Comparison of ENCODE assay signal across 8 cellular contexts in genomic region chr17:27354051-27354490, GRCh38.
A peak's percentile ranks its signal among the peaks of the same experiment; 100 is the strongest.
DNase-seq lines count a peak whose midpoint lies in the region; ATAC-seq and TF ChIP-seq lines count a peak whose summit lies in the region.

No MANE protein-coding gene starts in this region.

- no peaks in the 10 kb centered on the region for H3K4me1 ChIP-seq in ovary (ENCODE audit: insufficient read depth)

- WGBS in ovary, 3 donors = 7 to 9% (median 8%) methylated on average over 18 to 19 of the region's 19 CpGs

- no peaks in the 10 kb centered on the region for H3K27me3 ChIP-seq in ovary

- ATAC-seq in GM21737 (IDR thresholded peaks at IDR 0.05; ENCODE audit: unreplicated experiment) = no peak

- no peaks in the 10 kb centered on the region for H3K9me3 ChIP-seq in ovary

- peak overlapping the region; percentile 48 for H3K27ac Mint-ChIP-seq in endothelial cell (ENCODE audit: unreplicated experiment)

- TF ChIP-seq CTCF in GM12864 (IDR thresholded peaks at IDR 0.05; ENCODE audit: low read depth, low read length, missing control alignments) (no peak), NB4 (IDR thresholded peaks at IDR 0.05; ENCODE audit: low read depth, low read length) (no peak), endothelial cell (IDR thresholded peaks at IDR 0.05; ENCODE audit: unreplicated experiment) (peak; percentile 74), ovary (IDR thresholded peaks at IDR 0.05) (peak in 1 of 3 donors; percentile 2)

- intact Hi-C loops in ovary (cut with DNase I) = loop anchor here in 3 of 4 donors (1.0 to 10.0 kb wide), 5 partner anchors 101 to 248 kb away; partner anchors contain the start of gene KSR1 (in 2 of the 3)

- no peaks in the 10 kb centered on the region for H3K36me3 ChIP-seq in ovary

- H3K4me3 ChIP-seq in GM12864 (ENCODE audit: low read depth, low read length) = peak overlapping the region; percentile 75
- peak overlapping the region; percentile 65 for H3K4me3 ChIP-seq in NB4 (ENCODE audit: low read depth, low read length)
- H3K4me3 ChIP-seq in ovary = peak overlapping the region; percentile 59

- peaks cover 4% of the 10 kb centered on the region for H3K36me3 Mint-ChIP-seq in endothelial cell (ENCODE audit: low read depth, unreplicated experiment)

- TF ChIP-seq EP300 in ovary (IDR thresholded peaks at IDR 0.05) = no peak

- peaks cover 5% of the 10 kb centered on the region for H3K9me3 Mint-ChIP-seq in endothelial cell (ENCODE audit: unreplicated experiment)

- DNase-seq in GM12864 (ENCODE audit: low read depth) (no peak), NB4 (ENCODE audit: low read depth) (no peak), endothelial cell (ENCODE audit: low spot score) (no peak), ovary (peak in 1 of 5 donors; percentile 24), DMS153 (lab: John Stamatoyannopoulos, UW) (no peak), NCI-H187 treated with DMSO at 0.1 percent for 48 hours (lab: John Stamatoyannopoulos, UW) (no peak), NCI-H1694 (lab: John Stamatoyannopoulos, UW) (no peak)

- H3K4me1 Mint-ChIP-seq in endothelial cell (ENCODE audit: unreplicated experiment) = peaks cover 14% of the 10 kb centered on the region

- H3K4me3 Mint-ChIP-seq in endothelial cell (ENCODE audit: unreplicated experiment) = no peak overlapping the region

- peaks cover 10% of the 10 kb centered on the region for H3K27me3 Mint-ChIP-seq in endothelial cell (ENCODE audit: unreplicated experiment)

- TF ChIP-seq POLR2A in NB4 (IDR thresholded peaks at IDR 0.05; ENCODE audit: extremely low read depth, insufficient read length) (no peak), ovary (IDR thresholded peaks at IDR 0.05) (no peak)

- peak overlapping the region in 1 of 2 donors; percentile 50 for H3K27ac ChIP-seq in ovary
